ENCODE assay signal across 8 cellular contexts in the genomic region with DNA sequence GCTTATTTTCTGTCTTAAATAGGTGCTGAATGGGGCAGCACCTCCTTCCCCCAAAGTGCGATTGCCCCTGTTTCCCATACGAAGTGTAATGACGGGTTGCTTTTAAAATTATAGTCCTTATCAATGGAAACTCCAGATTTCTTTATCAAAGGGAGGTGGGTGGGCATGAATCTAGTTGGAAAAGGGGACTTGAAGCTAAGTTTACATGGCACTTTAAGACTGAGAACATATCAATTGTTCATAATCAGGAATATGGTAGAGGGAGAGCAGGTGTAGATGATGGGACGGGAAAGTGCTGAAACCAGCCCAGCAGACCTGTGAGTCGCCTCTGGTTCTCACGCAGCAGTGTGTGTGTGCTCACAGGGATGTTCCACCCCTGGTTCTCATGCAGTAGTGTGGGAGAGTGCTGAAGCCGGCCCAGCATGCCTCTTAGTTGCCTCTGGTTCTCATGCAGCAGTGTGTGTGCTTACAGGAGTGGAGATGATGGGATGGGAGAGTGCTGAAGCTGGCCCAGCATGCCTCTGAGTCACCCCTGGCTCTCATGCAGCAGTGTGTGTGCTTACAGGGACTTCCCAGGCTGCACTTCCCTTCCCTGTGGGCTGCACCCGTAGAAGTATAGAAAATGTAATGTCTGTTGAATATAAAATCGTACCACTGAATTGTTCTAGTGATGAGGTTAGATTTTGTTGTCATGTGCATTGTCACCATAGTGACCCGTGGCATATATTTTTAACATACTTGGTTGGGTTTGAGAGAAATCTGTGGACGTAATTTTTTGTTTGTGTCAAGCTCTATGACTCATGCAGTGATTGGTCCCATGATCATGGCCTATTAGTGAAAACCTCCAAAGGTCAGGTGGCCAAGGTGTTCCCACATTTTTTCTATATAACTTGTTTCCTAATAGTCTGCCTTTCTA. TPM values are rescaled to one million over a fixed set of nuclear protein-coding genes. Genes with fewer than 3 reads are reported as not detected.
DNase-seq lines count a peak whose midpoint lies in the region; ATAC-seq and TF ChIP-seq lines count a peak whose summit lies in the region.

No MANE protein-coding gene starts in this region.

- TF ChIP-seq CTCF in spleen (IDR thresholded peaks at IDR 0.05 in 8 of 11, conservative IDR thresholded peaks at IDR 0.05 in 3 of 11) (no peak), MM.1S (IDR thresholded peaks at IDR 0.05; ENCODE audit: low read length) (no peak), tibial nerve (IDR thresholded peaks at IDR 0.05) (no peak)

- no peak overlapping the region for H3K9ac ChIP-seq in MM.1S (ENCODE audit: low read length)

- no peaks in the 10 kb centered on the region for H3K9me3 ChIP-seq in spleen
- H3K9me3 ChIP-seq in MM.1S (replicated peaks; ENCODE audit: insufficient read depth, low read length), result no peaks in the 10 kb centered on the region
- H3K9me3 ChIP-seq in tibial nerve, result no peaks in the 10 kb centered on the region

- no peaks in the 10 kb centered on the region for H3F3A ChIP-seq in MM.1S (ENCODE audit: insufficient read depth, low read length)

- H3K4me1 ChIP-seq in spleen (no peaks in the 10 kb centered on the region), MM.1S (ENCODE audit: low read length) (no peaks in the 10 kb centered on the region), tibial nerve (no peaks in the 10 kb centered on the region)

- H3K79me2 ChIP-seq in MM.1S (ENCODE audit: low read length), result no peaks in the 10 kb centered on the region

- no peak overlapping the region for H3K27ac ChIP-seq in spleen
- H3K27ac ChIP-seq in MM.1S (ENCODE audit: low read length), result no peak overlapping the region
- H3K27ac ChIP-seq in tibial nerve, result no peak overlapping the region

- no peaks in the 10 kb centered on the region for H4K20me1 ChIP-seq in MM.1S (ENCODE audit: insufficient read depth, low read length)

- no peak overlapping the region for H3K4me2 ChIP-seq in MM.1S (ENCODE audit: low read depth, low read length)

- peaks cover 0 to 82% (median 39%) of the 10 kb centered on the region in 6 donors for H3K36me3 ChIP-seq in spleen
- H3K36me3 ChIP-seq in MM.1S (replicated peaks; ENCODE audit: insufficient read depth, low read length), result no peaks in the 10 kb centered on the region
- peaks cover 0 to 72% (median 0%) of the 10 kb centered on the region in 3 donors for H3K36me3 ChIP-seq in tibial nerve

- WGBS in spleen, 5 donors, result 82 to 90% (median 89%) methylated on average over 11 of the region's 11 CpGs
- 83 to 84% methylated on average over 11 of the region's 11 CpGs for WGBS in tibial nerve, 2 donors

- ATAC-seq in GM21423 (IDR thresholded peaks at IDR 0.05; ENCODE audit: unreplicated experiment), result peak; percentile 78
- peak; percentile 30 for ATAC-seq in left ventricle myocardium superior

- intact Hi-C loops in left ventricle myocardium superior (cut with micrococcal nuclease) (no loop called here), spleen (cut with DNase I; ENCODE audit: low total_unique reads) (no loop called here)

- TF ChIP-seq POLR2A in spleen (IDR thresholded peaks at IDR 0.05) (no peak), tibial nerve (IDR thresholded peaks at IDR 0.05) (no peak)

- DNase-seq in EH (ENCODE audit: low read depth) (peak; percentile 90), NCI-H2227 treated with DMSO at 0.1 percent for 48 hours (lab: John Stamatoyannopoulos, UW) (peak; percentile 36), left ventricle myocardium superior (no peak), spleen (no peak), MM.1S (no peak), NCI-H2196 (lab: John Stamatoyannopoulos, UW; ENCODE audit: unreplicated experiment) (no peak), tibial nerve (ENCODE audit: low spot score in 2 of 2) (no peak)

- no peak for TF ChIP-seq EP300 in tibial nerve (IDR thresholded peaks at IDR 0.05)

- H3K9me2 ChIP-seq in MM.1S (replicated peaks; ENCODE audit: insufficient read depth, low read length), result no peaks in the 10 kb centered on the region

- no peak overlapping the region for H2AFZ ChIP-seq in MM.1S (ENCODE audit: low read length)

- H3K27me3 ChIP-seq in spleen (replicated peaks in 1 of 7), result no peaks in the 10 kb centered on the region
- H3K27me3 ChIP-seq in MM.1S (replicated peaks; ENCODE audit: insufficient read depth, low read length), result no peaks in the 10 kb centered on the region
- H3K27me3 ChIP-seq in tibial nerve, result no peaks in the 10 kb centered on the region

- H3K4me3 ChIP-seq in spleen, result no peak overlapping the region
- H3K4me3 ChIP-seq in MM.1S (ENCODE audit: low read length), result no peak overlapping the region
- no peak overlapping the region for H3K4me3 ChIP-seq in tibial nerve

RNA-seq across cellular contexts. Expression of a gene that starts 51.6 kb away (rescaled TPM):
- 22.8 TPM for total RNA-seq in left ventricle myocardium superior
- total RNA-seq in spleen, result 10 to 100 TPM; 51.5 to 96.5 (median 74.5) TPM
- polyA plus RNA-seq in spleen, result 1 to 10 TPM; 3.5 to 5.2 (median 4.0) TPM
- total RNA-seq in tibial nerve, result 10 to 100 TPM; 56.1 to 76.8 (median 71.7) TPM

Comparison
In these comparisons a context has a peak if more than half of its experiments do, and no peak if none do; other contexts are left out.
1. DNase-seq: peak in EH (single experiment) and NCI-H2227 treated with DMSO at 0.1 percent for 48 hours (single experiment); none in left ventricle myocardium superior (single experiment), spleen (single experiment), MM.1S (single experiment), NCI-H2196 (single experiment) and tibial nerve (0 of 2).